ENCODE assay signal across 24 cellular contexts in genomic region chr1:246537887-246538286, GRCh38. TPM values are rescaled to one million over a fixed set of nuclear protein-coding genes. Genes with fewer than 3 reads are reported as not detected.
DNase-seq lines count a peak whose midpoint lies in the region; ATAC-seq and TF ChIP-seq lines count a peak whose summit lies in the region.
"Had no signal": no experiment of that assay in that cellular context is flagged by ENCODE, and none has a peak within 500 bp of the region (broad histone marks: within the 10 kb centered on the region; RNA-seq: fewer than 3 reads in every experiment).

No MANE protein-coding gene starts in this region.

- DNase-seq in DMS153 treated with DMSO at 0.1 percent for 48 hours (lab: John Stamatoyannopoulos, UW; ENCODE audit: unreplicated experiment) (peak; percentile 18), NCI-H2029 treated with DMSO at 0.1 percent for 48 hours (lab: John Stamatoyannopoulos, UW) (peak; percentile 49), colonic mucosa (peak; percentile 51), osteocyte (ENCODE audit: extremely low spot score, unreplicated experiment) (peak; percentile 32), head of caudate nucleus (no peak), DMS53 (lab: John Stamatoyannopoulos, UW) (no peak)
- DNase-seq in naive thymus-derived CD8-positive, alpha-beta T cell: no peak
- DNase-seq: activated naive CD4-positive, alpha-beta T cell; activated T-cell treated with anti-CD3 and anti-CD28 coated beads, Interleukin-2, amount 50 U/mL, for 4 hours; brain microvascular endothelial cell; CD4-positive, CD25-positive, alpha-beta regulatory T cell; DMS 273 treated with DMSO at 0.1 percent for 48 hours; effector memory CD4-positive, alpha-beta T cell; GOT3; NCI-H1417 treated with DMSO at 0.1 percent for 48 hours; posterior cingulate gyrus; sigmoid colon; SJCRH30; stimulated activated CD4-positive, alpha-beta T cell treated with anti-CD3 and anti-CD28 coated beads, Interleukin-15, amount 100 ng/mL, for 24 hours had no signal

- no peak overlapping the region for H3K4me3 ChIP-seq in colonic mucosa
- H3K4me3 ChIP-seq: esophagus muscularis mucosa, sigmoid colon, SJCRH30, tibial nerve had no signal

- no peak overlapping the region for H3K27ac ChIP-seq in colonic mucosa
- H3K27ac ChIP-seq: brain microvascular endothelial cell, esophagus muscularis mucosa, sigmoid colon, SJCRH30, tibial nerve had no signal

- no peaks in the 10 kb centered on the region for H3K27me3 ChIP-seq in colonic mucosa
- H3K27me3 ChIP-seq: brain microvascular endothelial cell, esophagus muscularis mucosa, sigmoid colon, SJCRH30, tibial nerve had no signal

- H3K27me3 Mint-ChIP-seq in osteocyte (ENCODE audit: unreplicated experiment): peaks cover 3% of the 10 kb centered on the region
- no peaks in the 10 kb centered on the region for H3K27me3 Mint-ChIP-seq in naive thymus-derived CD8-positive, alpha-beta T cell
- H3K27me3 Mint-ChIP-seq: CD4-positive, CD25-positive, alpha-beta regulatory T cell had no signal

- H3K27ac Mint-ChIP-seq in osteocyte (ENCODE audit: unreplicated experiment): no peak overlapping the region
- H3K27ac Mint-ChIP-seq in naive thymus-derived CD8-positive, alpha-beta T cell: no peak overlapping the region
- H3K27ac Mint-ChIP-seq: T-helper 1 cell treated with Interleukin-12 subunit alpha and Interleukin-12 subunit beta and Interleukin-4 antibody, amounts not matched to agents 30 μg/mL and 1 μg/mL, for 36 hours had no signal

- H3K9ac ChIP-seq in colonic mucosa (ENCODE audit: low read depth in 2 of 2, low read length in 2 of 2): no peak overlapping the region

- ATAC-seq in HG03354 (IDR thresholded peaks at IDR 0.05; ENCODE audit: poor library complexity, severe bottlenecking, unreplicated experiment): no peak
- ATAC-seq in naive thymus-derived CD8-positive, alpha-beta T cell: no peak
- ATAC-seq: activated T-cell treated with anti-CD3 and anti-CD28 coated beads, Interleukin-2, amount 50 U/mL, for 4 hours had no signal

- intact Hi-C loops in colonic mucosa (cut with DNase I): no loop called here
- intact Hi-C loops in head of caudate nucleus (cut with DNase I): no loop called here

- H3K4me1 Mint-ChIP-seq in osteocyte (ENCODE audit: unreplicated experiment): no peaks in the 10 kb centered on the region
- peaks cover 0 to 1% (median 0%) of the 10 kb centered on the region in 4 donors for H3K4me1 Mint-ChIP-seq in naive thymus-derived CD8-positive, alpha-beta T cell
- H3K4me1 Mint-ChIP-seq: neural crest cell had no signal

- H3K4me3 Mint-ChIP-seq in osteocyte (ENCODE audit: unreplicated experiment): no peak overlapping the region
- no peak overlapping the region for H3K4me3 Mint-ChIP-seq in naive thymus-derived CD8-positive, alpha-beta T cell
- H3K4me3 Mint-ChIP-seq: activated T-cell treated with anti-CD3 and anti-CD28 coated beads, Interleukin-2, amount 50 U/mL, for 4 hours; CD4-positive, CD25-positive, alpha-beta regulatory T cell; neural crest cell; T-helper 1 cell treated with Interleukin-12 subunit alpha and Interleukin-12 subunit beta and Interleukin-4 antibody, amounts not matched to agents 30 μg/mL and 1 μg/mL, for 36 hours had no signal

- no peaks in the 10 kb centered on the region for H3K4me1 ChIP-seq in colonic mucosa
- H3K4me1 ChIP-seq: esophagus muscularis mucosa, sigmoid colon, SJCRH30, tibial nerve had no signal

- H3K36me3 ChIP-seq in colonic mucosa: no peaks in the 10 kb centered on the region

- H3K9me3 ChIP-seq in colonic mucosa: no peaks in the 10 kb centered on the region
- H3K9me3 ChIP-seq: esophagus muscularis mucosa, sigmoid colon, SJCRH30, tibial nerve had no signal

- H3K9me3 Mint-ChIP-seq in osteocyte (ENCODE audit: unreplicated experiment): no peaks in the 10 kb centered on the region
- H3K9me3 Mint-ChIP-seq in naive thymus-derived CD8-positive, alpha-beta T cell: no peaks in the 10 kb centered on the region
- H3K9me3 Mint-ChIP-seq: activated T-cell treated with anti-CD3 and anti-CD28 coated beads, Interleukin-2, amount 50 U/mL, for 4 hours; CD4-positive, CD25-positive, alpha-beta regulatory T cell; neural crest cell; T-helper 1 cell treated with Interleukin-12 subunit alpha and Interleukin-12 subunit beta and Interleukin-4 antibody, amounts not matched to agents 30 μg/mL and 1 μg/mL, for 36 hours had no signal

- TF ChIP-seq CTCF in colonic mucosa (IDR thresholded peaks at IDR 0.05) (no peak), osteocyte (IDR thresholded peaks at IDR 0.05) (no peak)

- POLR2A ChIA-PET in naive thymus-derived CD8-positive, alpha-beta T cell (lab: Charles Lee): no interaction called here

- H3K36me3 Mint-ChIP-seq in osteocyte (ENCODE audit: unreplicated experiment): peaks cover 9% of the 10 kb centered on the region
- peaks cover 10 to 34% (median 19%) of the 10 kb centered on the region in 3 donors for H3K36me3 Mint-ChIP-seq in naive thymus-derived CD8-positive, alpha-beta T cell

RNA-seq across cellular contexts. Expression of gene TFB2M, which starts 28.2 kb away (rescaled TPM):
- 10 to 100 TPM; 11.3 to 14.0 TPM for total RNA-seq in colonic mucosa
- 11.5 and 12.5 TPM in 2 replicates for total RNA-seq in osteocyte
- total RNA-seq in naive thymus-derived CD8-positive, alpha-beta T cell: 10 to 100 TPM; 12.0 to 12.2 TPM
- 10 to 100 TPM; 17.8 to 20.8 (median 19.3) TPM for polyA plus RNA-seq in naive thymus-derived CD8-positive, alpha-beta T cell

RNA-seq across cellular contexts. Expression of gene CNST, which starts 28.4 kb away (rescaled TPM):
- total RNA-seq in colonic mucosa (10 to 100 TPM; 20.9 to 43.1 TPM), osteocyte (26.8 and 32.9 TPM in 2 replicates)
- 10 to 100 TPM; 79.8 to 88.6 TPM for total RNA-seq in naive thymus-derived CD8-positive, alpha-beta T cell
- 10 to 100 TPM; 32.0 to 48.3 (median 37.6) TPM for polyA plus RNA-seq in naive thymus-derived CD8-positive, alpha-beta T cell

RNA-seq across cellular contexts. Expression of gene SMYD3, which starts 30.8 kb away (rescaled TPM):
- total RNA-seq in colonic mucosa (10 to 100 TPM; 16.2 to 16.4 TPM), osteocyte (22.3 and 22.8 TPM in 2 replicates)
- total RNA-seq in naive thymus-derived CD8-positive, alpha-beta T cell: 10 to 100 TPM; 19.1 to 19.5 TPM
- 10 to 100 TPM; 36.5 to 42.1 (median 36.7) TPM for polyA plus RNA-seq in naive thymus-derived CD8-positive, alpha-beta T cell

Comparison
In these comparisons a context has a peak if more than half of its experiments do, and no peak if none do; other contexts are left out.
1. DNase-seq: peak in DMS153 treated with DMSO at 0.1 percent for 48 hours (single experiment), NCI-H2029 treated with DMSO at 0.1 percent for 48 hours (single experiment), colonic mucosa (single experiment) and osteocyte (single experiment); none in head of caudate nucleus (0 of 42), DMS53 (single experiment) and naive thymus-derived CD8-positive, alpha-beta T cell (0 of 10).